In the genomic region with DNA sequence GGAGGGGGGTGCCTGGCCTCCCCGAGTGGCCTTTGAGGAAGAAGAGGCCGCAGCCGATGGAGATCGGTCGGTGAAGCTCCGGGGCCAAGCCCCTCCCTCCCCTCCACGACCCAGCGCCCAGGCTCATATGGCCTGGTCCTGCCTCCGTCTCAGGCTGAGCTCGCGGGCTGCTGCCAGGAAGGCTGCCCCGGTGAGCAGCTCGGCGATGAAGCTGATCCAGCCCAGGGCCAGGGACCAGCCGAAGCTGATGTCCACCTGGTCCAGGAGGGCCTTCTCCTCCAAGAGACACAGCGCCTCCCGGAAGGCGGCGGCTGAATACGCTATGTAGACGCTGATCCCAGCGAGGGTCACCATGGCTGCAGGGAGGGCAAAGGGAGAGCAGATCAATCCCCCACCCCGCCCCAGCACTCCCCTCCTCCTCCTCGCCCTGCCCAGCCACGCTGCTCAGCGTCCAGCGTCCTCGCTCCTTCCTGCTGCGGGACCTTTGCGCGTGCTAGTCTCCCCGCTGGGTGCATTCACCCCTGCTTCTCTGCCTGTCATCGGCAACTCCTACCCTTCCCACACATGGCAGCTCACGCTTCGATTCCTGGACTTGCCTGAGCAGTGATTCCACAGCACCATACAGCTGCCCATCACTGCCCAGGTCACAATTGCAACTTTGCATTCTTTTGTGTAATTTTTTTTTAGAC, we compare ENCODE assay signal across 1 cellular context.
TF ChIP-seq lines count a peak whose summit lies in the region.

No MANE protein-coding gene starts in this region.

TF ChIP-seq in HepG2, 621 proteins besides CTCF, POLR2A, EP300 and RAD21 (continues in another document):
- TF ChIP-seq, protein P1, sequence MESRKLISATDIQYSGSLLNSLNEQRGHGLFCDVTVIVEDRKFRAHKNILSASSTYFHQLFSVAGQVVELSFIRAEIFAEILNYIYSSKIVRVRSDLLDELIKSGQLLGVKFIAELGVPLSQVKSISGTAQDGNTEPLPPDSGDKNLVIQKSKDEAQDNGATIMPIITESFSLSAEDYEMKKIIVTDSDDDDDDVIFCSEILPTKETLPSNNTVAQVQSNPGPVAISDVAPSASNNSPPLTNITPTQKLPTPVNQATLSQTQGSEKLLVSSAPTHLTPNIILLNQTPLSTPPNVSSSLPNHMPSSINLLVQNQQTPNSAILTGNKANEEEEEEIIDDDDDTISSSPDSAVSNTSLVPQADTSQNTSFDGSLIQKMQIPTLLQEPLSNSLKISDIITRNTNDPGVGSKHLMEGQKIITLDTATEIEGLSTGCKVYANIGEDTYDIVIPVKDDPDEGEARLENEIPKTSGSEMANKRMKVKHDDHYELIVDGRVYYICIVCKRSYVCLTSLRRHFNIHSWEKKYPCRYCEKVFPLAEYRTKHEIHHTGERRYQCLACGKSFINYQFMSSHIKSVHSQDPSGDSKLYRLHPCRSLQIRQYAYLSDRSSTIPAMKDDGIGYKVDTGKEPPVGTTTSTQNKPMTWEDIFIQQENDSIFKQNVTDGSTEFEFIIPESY (CRISPR knock-in tag; IDR thresholded peaks at IDR 0.05): peak; percentile 95
- TF ChIP-seq ETV6 (CRISPR knock-in tag; conservative IDR thresholded peaks at IDR 0.05): no peak
- peak; percentile 37; the same call in 1 of the 2 replicates for TF ChIP-seq HOXA3 (CRISPR knock-in tag; IDR thresholded peaks at IDR 0.05)
- TF ChIP-seq ZFY (CRISPR knock-in tag; IDR thresholded peaks at IDR 0.05): 0 out of 2 replicates have a peak, but pooled peaks have one; percentile 23
- no peak for TF ChIP-seq ATRX (CRISPR knock-in tag; IDR thresholded peaks at IDR 0.05; ENCODE audit: borderline replicate concordance)
- 0 out of 2 replicates have a peak, but pooled peaks have one; percentile 41 for TF ChIP-seq ZMYM2 (CRISPR knock-in tag; IDR thresholded peaks at IDR 0.05)
- no peak for TF ChIP-seq ZFYVE20 (CRISPR knock-in tag; IDR thresholded peaks at IDR 0.05; ENCODE audit: borderline replicate concordance, low read depth)
- TF ChIP-seq ZNF768 (CRISPR knock-in tag; IDR thresholded peaks at IDR 0.05): 0 out of 2 replicates have a peak, but pooled peaks have one; percentile 50
- TF ChIP-seq, protein P2, sequence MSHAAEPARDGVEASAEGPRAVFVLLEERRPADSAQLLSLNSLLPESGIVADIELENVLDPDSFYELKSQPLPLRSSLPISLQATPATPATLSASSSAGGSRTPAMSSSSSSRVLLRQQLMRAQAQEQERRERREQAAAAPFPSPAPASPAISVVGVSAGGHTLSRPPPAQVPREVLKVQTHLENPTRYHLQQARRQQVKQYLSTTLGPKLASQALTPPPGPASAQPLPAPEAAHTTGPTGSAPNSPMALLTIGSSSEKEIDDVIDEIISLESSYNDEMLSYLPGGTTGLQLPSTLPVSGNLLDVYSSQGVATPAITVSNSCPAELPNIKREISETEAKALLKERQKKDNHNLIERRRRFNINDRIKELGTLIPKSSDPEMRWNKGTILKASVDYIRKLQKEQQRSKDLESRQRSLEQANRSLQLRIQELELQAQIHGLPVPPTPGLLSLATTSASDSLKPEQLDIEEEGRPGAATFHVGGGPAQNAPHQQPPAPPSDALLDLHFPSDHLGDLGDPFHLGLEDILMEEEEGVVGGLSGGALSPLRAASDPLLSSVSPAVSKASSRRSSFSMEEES (CRISPR knock-in tag; IDR thresholded peaks at IDR 0.05): 0 out of 2 replicates have a peak, but pooled peaks have one; percentile 28
- TF ChIP-seq, protein P3, sequence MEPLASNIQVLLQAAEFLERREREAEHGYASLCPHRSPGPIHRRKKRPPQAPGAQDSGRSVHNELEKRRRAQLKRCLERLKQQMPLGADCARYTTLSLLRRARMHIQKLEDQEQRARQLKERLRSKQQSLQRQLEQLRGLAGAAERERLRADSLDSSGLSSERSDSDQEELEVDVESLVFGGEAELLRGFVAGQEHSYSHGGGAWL (CRISPR knock-in tag; IDR thresholded peaks at IDR 0.05): 0 out of 2 replicates have a peak, but pooled peaks have one; percentile 55
- TF ChIP-seq HMG20B (CRISPR knock-in tag; conservative IDR thresholded peaks at IDR 0.05): 0 out of 2 replicates have a peak, but pooled peaks have one; percentile 18
- TF ChIP-seq, protein P4, sequence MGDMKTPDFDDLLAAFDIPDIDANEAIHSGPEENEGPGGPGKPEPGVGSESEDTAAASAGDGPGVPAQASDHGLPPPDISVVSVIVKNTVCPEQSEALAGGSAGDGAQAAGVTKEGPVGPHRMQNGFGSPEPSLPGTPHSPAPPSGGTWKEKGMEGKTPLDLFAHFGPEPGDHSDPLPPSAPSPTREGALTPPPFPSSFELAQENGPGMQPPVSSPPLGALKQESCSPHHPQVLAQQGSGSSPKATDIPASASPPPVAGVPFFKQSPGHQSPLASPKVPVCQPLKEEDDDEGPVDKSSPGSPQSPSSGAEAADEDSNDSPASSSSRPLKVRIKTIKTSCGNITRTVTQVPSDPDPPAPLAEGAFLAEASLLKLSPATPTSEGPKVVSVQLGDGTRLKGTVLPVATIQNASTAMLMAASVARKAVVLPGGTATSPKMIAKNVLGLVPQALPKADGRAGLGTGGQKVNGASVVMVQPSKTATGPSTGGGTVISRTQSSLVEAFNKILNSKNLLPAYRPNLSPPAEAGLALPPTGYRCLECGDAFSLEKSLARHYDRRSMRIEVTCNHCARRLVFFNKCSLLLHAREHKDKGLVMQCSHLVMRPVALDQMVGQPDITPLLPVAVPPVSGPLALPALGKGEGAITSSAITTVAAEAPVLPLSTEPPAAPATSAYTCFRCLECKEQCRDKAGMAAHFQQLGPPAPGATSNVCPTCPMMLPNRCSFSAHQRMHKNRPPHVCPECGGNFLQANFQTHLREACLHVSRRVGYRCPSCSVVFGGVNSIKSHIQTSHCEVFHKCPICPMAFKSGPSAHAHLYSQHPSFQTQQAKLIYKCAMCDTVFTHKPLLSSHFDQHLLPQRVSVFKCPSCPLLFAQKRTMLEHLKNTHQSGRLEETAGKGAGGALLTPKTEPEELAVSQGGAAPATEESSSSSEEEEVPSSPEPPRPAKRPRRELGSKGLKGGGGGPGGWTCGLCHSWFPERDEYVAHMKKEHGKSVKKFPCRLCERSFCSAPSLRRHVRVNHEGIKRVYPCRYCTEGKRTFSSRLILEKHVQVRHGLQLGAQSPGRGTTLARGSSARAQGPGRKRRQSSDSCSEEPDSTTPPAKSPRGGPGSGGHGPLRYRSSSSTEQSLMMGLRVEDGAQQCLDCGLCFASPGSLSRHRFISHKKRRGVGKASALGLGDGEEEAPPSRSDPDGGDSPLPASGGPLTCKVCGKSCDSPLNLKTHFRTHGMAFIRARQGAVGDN (CRISPR knock-in tag; IDR thresholded peaks at IDR 0.05): peak; percentile 57
- peak; percentile 9; the same call in 1 of the 2 replicates for TF ChIP-seq YEATS4 (CRISPR knock-in tag; IDR thresholded peaks at IDR 0.05; ENCODE audit: borderline replicate concordance)
- TF ChIP-seq, protein P5, sequence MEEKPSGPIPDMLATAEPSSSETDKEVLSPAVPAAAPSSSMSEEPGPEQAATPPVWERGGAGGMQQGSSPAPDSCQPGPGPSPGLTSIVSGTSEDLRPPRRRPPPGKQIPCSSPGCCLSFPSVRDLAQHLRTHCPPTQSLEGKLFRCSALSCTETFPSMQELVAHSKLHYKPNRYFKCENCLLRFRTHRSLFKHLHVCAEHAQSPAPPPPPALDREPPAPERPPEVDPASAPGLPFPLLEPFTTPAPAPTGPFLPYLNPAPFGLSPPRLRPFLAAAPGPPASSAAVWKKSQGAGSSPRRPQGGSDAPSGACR (CRISPR knock-in tag; IDR thresholded peaks at IDR 0.05): no peak
- 0 out of 2 replicates have a peak, but pooled peaks have one; percentile 18 for TF ChIP-seq EEA1 (CRISPR knock-in tag; IDR thresholded peaks at IDR 0.05; ENCODE audit: borderline replicate concordance)
- TF ChIP-seq PTBP1 (IDR thresholded peaks at IDR 0.05; ENCODE audit: low read depth, low read length, poor library complexity, severe bottlenecking): peak; percentile 23
- 0 out of 2 replicates have a peak, but pooled peaks have one; percentile 52 for TF ChIP-seq PCBP1 (IDR thresholded peaks at IDR 0.05; ENCODE audit: borderline replicate concordance, low read depth, low read length)
- peak; percentile 31 for TF ChIP-seq SRSF1 (optimal IDR thresholded peaks at IDR 0.05; ENCODE audit: low read depth, low read length)
- peak; percentile 95 for TF ChIP-seq ZSCAN25 (CRISPR knock-in tag; IDR thresholded peaks at IDR 0.05)
- peak; percentile 39; the same call in 1 of the 2 replicates for TF ChIP-seq ZNF7 (CRISPR knock-in tag; IDR thresholded peaks at IDR 0.05)
- TF ChIP-seq HNRNPLL (IDR thresholded peaks at IDR 0.05; ENCODE audit: low read depth, low read length, poor library complexity, severe bottlenecking): peak; percentile 33
- TF ChIP-seq FOXO1 (CRISPR knock-in tag; IDR thresholded peaks at IDR 0.05): peak; percentile 26; the same call in 1 of the 2 replicates
- TF ChIP-seq ARNTL (CRISPR knock-in tag; IDR thresholded peaks at IDR 0.05): no peak
- TF ChIP-seq, protein P6, sequence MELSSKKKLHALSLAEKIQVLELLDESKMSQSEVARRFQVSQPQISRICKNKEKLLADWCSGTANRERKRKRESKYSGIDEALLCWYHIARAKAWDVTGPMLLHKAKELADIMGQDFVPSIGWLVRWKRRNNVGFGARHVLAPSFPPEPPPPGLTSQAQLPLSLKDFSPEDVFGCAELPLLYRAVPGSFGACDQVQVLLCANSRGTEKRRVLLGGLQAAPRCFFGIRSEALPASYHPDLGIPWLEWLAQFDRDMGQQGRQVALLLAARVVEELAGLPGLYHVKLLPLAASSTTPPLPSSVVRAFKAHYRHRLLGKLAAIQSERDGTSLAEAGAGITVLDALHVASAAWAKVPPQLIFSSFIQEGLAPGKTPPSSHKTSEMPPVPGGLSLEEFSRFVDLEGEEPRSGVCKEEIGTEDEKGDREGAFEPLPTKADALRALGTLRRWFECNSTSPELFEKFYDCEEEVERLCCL (CRISPR knock-in tag; IDR thresholded peaks at IDR 0.05; ENCODE audit: borderline replicate concordance): 0 out of 2 replicates have a peak, but pooled peaks have one; percentile 11
- TF ChIP-seq POGZ (CRISPR knock-in tag; IDR thresholded peaks at IDR 0.05): peak; percentile 13; the same call in 1 of the 2 replicates
- no peak for TF ChIP-seq NFIC (IDR thresholded peaks at IDR 0.05; ENCODE audit: low read length)
- TF ChIP-seq, protein P7, sequence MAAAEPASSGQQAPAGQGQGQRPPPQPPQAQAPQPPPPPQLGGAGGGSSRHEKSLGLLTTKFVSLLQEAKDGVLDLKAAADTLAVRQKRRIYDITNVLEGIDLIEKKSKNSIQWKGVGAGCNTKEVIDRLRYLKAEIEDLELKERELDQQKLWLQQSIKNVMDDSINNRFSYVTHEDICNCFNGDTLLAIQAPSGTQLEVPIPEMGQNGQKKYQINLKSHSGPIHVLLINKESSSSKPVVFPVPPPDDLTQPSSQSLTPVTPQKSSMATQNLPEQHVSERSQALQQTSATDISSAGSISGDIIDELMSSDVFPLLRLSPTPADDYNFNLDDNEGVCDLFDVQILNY (CRISPR knock-in tag; conservative IDR thresholded peaks at IDR 0.05): 0 out of 2 replicates have a peak, but pooled peaks have one; percentile 35
- TF ChIP-seq ZFX (CRISPR knock-in tag; IDR thresholded peaks at IDR 0.05; ENCODE audit: low read depth): peak; percentile 7; the same call in 1 of the 2 replicates
- TF ChIP-seq, protein P8, sequence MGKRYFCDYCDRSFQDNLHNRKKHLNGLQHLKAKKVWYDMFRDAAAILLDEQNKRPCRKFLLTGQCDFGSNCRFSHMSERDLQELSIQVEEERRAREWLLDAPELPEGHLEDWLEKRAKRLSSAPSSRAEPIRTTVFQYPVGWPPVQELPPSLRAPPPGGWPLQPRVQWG (CRISPR knock-in tag; IDR thresholded peaks at IDR 0.05; ENCODE audit: borderline replicate concordance, low read depth): no peak
- TF ChIP-seq NFKB2 (CRISPR knock-in tag; IDR thresholded peaks at IDR 0.05; ENCODE audit: borderline replicate concordance): peak; percentile 65; the same call in 1 of the 2 replicates
- TF ChIP-seq, protein P9, sequence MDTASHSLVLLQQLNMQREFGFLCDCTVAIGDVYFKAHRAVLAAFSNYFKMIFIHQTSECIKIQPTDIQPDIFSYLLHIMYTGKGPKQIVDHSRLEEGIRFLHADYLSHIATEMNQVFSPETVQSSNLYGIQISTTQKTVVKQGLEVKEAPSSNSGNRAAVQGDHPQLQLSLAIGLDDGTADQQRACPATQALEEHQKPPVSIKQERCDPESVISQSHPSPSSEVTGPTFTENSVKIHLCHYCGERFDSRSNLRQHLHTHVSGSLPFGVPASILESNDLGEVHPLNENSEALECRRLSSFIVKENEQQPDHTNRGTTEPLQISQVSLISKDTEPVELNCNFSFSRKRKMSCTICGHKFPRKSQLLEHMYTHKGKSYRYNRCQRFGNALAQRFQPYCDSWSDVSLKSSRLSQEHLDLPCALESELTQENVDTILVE (CRISPR knock-in tag; IDR thresholded peaks at IDR 0.05): no peak
- TF ChIP-seq MEF2D (CRISPR knock-in tag; IDR thresholded peaks at IDR 0.05): 0 out of 2 replicates have a peak, but pooled peaks have one; percentile 6
- peak; percentile 6; the same call in 1 of the 2 replicates for TF ChIP-seq NFIB (CRISPR knock-in tag; IDR thresholded peaks at IDR 0.05; ENCODE audit: borderline replicate concordance)
- peak; percentile 96 for TF ChIP-seq ZBTB38 (CRISPR knock-in tag; IDR thresholded peaks at IDR 0.05)
- no peak for TF ChIP-seq THYN1 (CRISPR knock-in tag; IDR thresholded peaks at IDR 0.05; ENCODE audit: borderline replicate concordance, low read depth)
- peak; percentile 21; the same call in 1 of the 2 replicates for TF ChIP-seq SP2 (CRISPR knock-in tag; IDR thresholded peaks at IDR 0.05)
